In genomic region chr1:67459068-67459467, GRCh38 we compare ENCODE assay signal across 19 cellular contexts. TPM values are rescaled to one million over a fixed set of nuclear protein-coding genes. Genes with fewer than 3 reads are reported as not detected.
A peak's percentile ranks its signal among the peaks of the same experiment; 100 is the strongest.
DNase-seq lines count a peak whose midpoint lies in the region; ATAC-seq and TF ChIP-seq lines count a peak whose summit lies in the region.
"Had no signal": no experiment of that assay in that cellular context is flagged by ENCODE, and none has a peak within 500 bp of the region (broad histone marks: within the 10 kb centered on the region; RNA-seq: fewer than 3 reads in every experiment).

No MANE protein-coding gene starts in this region.

- peak overlapping the region; percentile 35 to 94 (median 54); a peak in 6 of 7 replicates for H3K27ac Mint-ChIP-seq in H9
- H3K27ac Mint-ChIP-seq: activated naive CD4-positive, alpha-beta T cell treated with anti-CD3 and anti-CD28 coated beads, Interleukin-2, amount 10 ng/mL, durations not matched to agents 7 days and 5 days had no signal

- H3K23ac ChIP-seq in H9 (ENCODE audit: insufficient read length, low read depth, low read length), result no peak overlapping the region

- no peaks in the 10 kb centered on the region for H3K9me2 ChIP-seq in PC-9 (ENCODE audit: insufficient read depth)

- no peaks in the 10 kb centered on the region for H3K23me2 ChIP-seq in H9 (ENCODE audit: insufficient read length, low read depth, low read length, poor library complexity, severe bottlenecking)

- H3K4me3 ChIP-seq in PC-9 (no peak overlapping the region), coronary artery (no peak overlapping the region)
- H3K4me3 ChIP-seq: pancreas, testis had no signal

- no peak overlapping the region for H4K5ac ChIP-seq in H9 (ENCODE audit: insufficient read length, low read depth, low read length)

- ATAC-seq in HG03354 (IDR thresholded peaks at IDR 0.05; ENCODE audit: poor library complexity, severe bottlenecking, unreplicated experiment), result no peak
- ATAC-seq in HG03342 (IDR thresholded peaks at IDR 0.05; ENCODE audit: unreplicated experiment), result no peak
- ATAC-seq: foreskin keratinocyte had no signal

- H3T11ph ChIP-seq in H9 (ENCODE audit: low read length), result no peak overlapping the region

- no peak overlapping the region for H3K18ac ChIP-seq in H9 (ENCODE audit: insufficient read length, low read depth, low read length)

- CTCF ChIA-PET in PC-9 (lab: Charles Lee), result no interaction called here

- no peaks in the 10 kb centered on the region for H3K36me3 ChIP-seq in PC-9 (ENCODE audit: low read depth)
- H3K36me3 ChIP-seq: pancreas had no signal

- H3K4me1 Mint-ChIP-seq in H9, result peaks cover 70% of the 10 kb centered on the region in 2 experiments
- H3K4me1 Mint-ChIP-seq: activated naive CD4-positive, alpha-beta T cell treated with anti-CD3 and anti-CD28 coated beads, Interleukin-2, amount 10 ng/mL, durations not matched to agents 7 days and 5 days had no signal

- no peak overlapping the region for H3K9ac ChIP-seq in H9 (ENCODE audit: extremely low read depth, insufficient read length, low read length)

- peak; percentile 25 for DNase-seq in DMS79 treated with DMSO at 0.1 percent for 48 hours (lab: John Stamatoyannopoulos, UW)
- DNase-seq in H9, result peak; percentile 69
- DNase-seq in PC-9, result peak; percentile 11 to 64
- peak; percentile 35 for DNase-seq in kidney tubule cell (ENCODE audit: low spot score)
- DNase-seq in coronary artery (ENCODE audit: low spot score), result no peak
- DNase-seq in GOT3 (lab: John Stamatoyannopoulos, UW), result no peak
- DNase-seq: activated CD4-positive, alpha-beta T cell treated with anti-CD3 and anti-CD28 coated beads, Interleukin-2, amount 50 U/mL, for 1 hour; activated naive CD4-positive, alpha-beta T cell treated with anti-CD3 and anti-CD28 coated beads, Interleukin-2, amount 10 ng/mL, durations not matched to agents 7 days and 5 days; activated T-cell treated with anti-CD3 and anti-CD28 coated beads, Interleukin-2, amount 50 U/mL, for 1 hour; foreskin keratinocyte; KG1; NCI-H1105 treated with DMSO at 0.1 percent for 48 hours; NCI-H510A; pancreas; stimulated activated CD4-positive, alpha-beta T cell treated with anti-CD3 and anti-CD28 coated beads, Interleukin-4, amount 100 ng/mL, for 24 hours; testis had no signal

- no peak for TF ChIP-seq CTCF in H9 (conservative IDR thresholded peaks at IDR 0.05)
- no peak for TF ChIP-seq CTCF in PC-9 (conservative IDR thresholded peaks at IDR 0.05)
- TF ChIP-seq CTCF in coronary artery (IDR thresholded peaks at IDR 0.05), result no peak

- H2BK20ac ChIP-seq in H9 (ENCODE audit: low read depth, low read length, poor library complexity, severe bottlenecking), result no peak overlapping the region

- H3K4me1 ChIP-seq in H9 (ENCODE audit: insufficient read depth, low read length) (peaks cover 18% of the 10 kb centered on the region), PC-9 (replicated peaks; ENCODE audit: insufficient read depth) (0 out of 2 replicates have a peak, but pooled peaks cover 5% of the 10 kb centered on the region)
- H3K4me1 ChIP-seq: pancreas, testis had no signal

- no peak overlapping the region for H3K4ac ChIP-seq in H9 (ENCODE audit: low read depth, low read length)

- H3K27me3 ChIP-seq in H9 (ENCODE audit: insufficient read depth, low read length) (no peaks in the 10 kb centered on the region), PC-9 (ENCODE audit: insufficient read depth, low read depth) (no peaks in the 10 kb centered on the region)
- H3K27me3 ChIP-seq: foreskin keratinocyte, pancreas, testis had no signal

- H2BK5ac ChIP-seq in H9 (ENCODE audit: insufficient read length, low read length), result no peak overlapping the region

- peaks cover 11% of the 10 kb centered on the region for H3K27me3 Mint-ChIP-seq in H9 (ENCODE audit: low read depth)
- H3K27me3 Mint-ChIP-seq: activated naive CD4-positive, alpha-beta T cell treated with anti-CD3 and anti-CD28 coated beads, Interleukin-2, amount 10 ng/mL, durations not matched to agents 7 days and 5 days had no signal

- no peaks in the 10 kb centered on the region for H3K9me3 Mint-ChIP-seq in H9
- H3K9me3 Mint-ChIP-seq: activated naive CD4-positive, alpha-beta T cell treated with anti-CD3 and anti-CD28 coated beads, Interleukin-2, amount 10 ng/mL, durations not matched to agents 7 days and 5 days had no signal

- no peaks in the 10 kb centered on the region for H3K79me1 ChIP-seq in H9 (ENCODE audit: insufficient read depth, low read depth, low read length, poor library complexity, severe bottlenecking)

- H3K4me2 ChIP-seq in H9 (ENCODE audit: insufficient read depth, insufficient read length, low read length) (peak overlapping the region; percentile 36), PC-9 (no peak overlapping the region)

- no peaks in the 10 kb centered on the region for H3F3A ChIP-seq in PC-9 (ENCODE audit: insufficient read depth, low read depth)

- H3K9me3 ChIP-seq in H9 (ENCODE audit: control insufficient read depth, low read depth, low read length) (no peaks in the 10 kb centered on the region), PC-9 (ENCODE audit: insufficient read depth, low read depth) (no peaks in the 10 kb centered on the region)
- H3K9me3 ChIP-seq: pancreas, testis had no signal

- no peak overlapping the region for H3K14ac ChIP-seq in H9 (ENCODE audit: insufficient read depth, low read length)

- BruUV-seq in PC-9 (replicated peaks; lab: Mats Ljungman, UMichigan), result no TSS peak

- no peak overlapping the region for H2AFZ ChIP-seq in H9 (ENCODE audit: low read length)
- H2AFZ ChIP-seq in PC-9, result no peak overlapping the region

- no peak overlapping the region for H2AK5ac ChIP-seq in H9 (ENCODE audit: insufficient read length, low read length)

- no CpG with 5 or more reads among the region's 3 CpGs for WGBS in H9 (ENCODE audit: extremely low coverage, insufficient read length, low lambda C conversion rate)

- H2BK12ac ChIP-seq in H9 (ENCODE audit: insufficient read length, low read depth, low read length), result no peak overlapping the region

- no peak overlapping the region for H2BK120ac ChIP-seq in H9 (ENCODE audit: low read depth, low read length, poor library complexity, severe bottlenecking)

- H3K36me3 Mint-ChIP-seq in H9 (ENCODE audit: insufficient read depth in 1 of 3, low read depth in 3 of 3), result no peaks in the 10 kb centered on the region
- H3K36me3 Mint-ChIP-seq: activated naive CD4-positive, alpha-beta T cell treated with anti-CD3 and anti-CD28 coated beads, Interleukin-2, amount 10 ng/mL, durations not matched to agents 7 days and 5 days had no signal

- intact Hi-C loops in PC-9 (cut with micrococcal nuclease; ENCODE audit: unreplicated experiment), result no loop called here

- H4K8ac ChIP-seq in H9 (replicated peaks; ENCODE audit: insufficient read length, low read depth, low read length), result no peak overlapping the region

- H3K79me2 ChIP-seq in H9 (ENCODE audit: insufficient read depth, low read length), result no peaks in the 10 kb centered on the region
- H3K79me2 ChIP-seq in PC-9 (ENCODE audit: low read depth), result no peaks in the 10 kb centered on the region

- no peak overlapping the region for H2BK15ac ChIP-seq in H9 (ENCODE audit: low read depth, low read length)

- H4K20me1 ChIP-seq in H9 (ENCODE audit: control insufficient read depth, insufficient read depth, insufficient read length) (no peaks in the 10 kb centered on the region), PC-9 (ENCODE audit: insufficient read depth) (no peaks in the 10 kb centered on the region)

- no peak overlapping the region for H4K91ac ChIP-seq in H9 (ENCODE audit: insufficient read length, low read depth, low read length)

- H3K4me3 Mint-ChIP-seq in H9, result peak overlapping the region; percentile 37 to 41
- H3K4me3 Mint-ChIP-seq: activated naive CD4-positive, alpha-beta T cell treated with anti-CD3 and anti-CD28 coated beads, Interleukin-2, amount 10 ng/mL, durations not matched to agents 7 days and 5 days had no signal

- no peak overlapping the region for H3K56ac ChIP-seq in H9 (ENCODE audit: insufficient read length, low read depth, low read length)

- POLR2A ChIA-PET in PC-9 (lab: Charles Lee; ENCODE audit: unreplicated experiment), result no interaction called here

- no peak overlapping the region for H3K27ac ChIP-seq in H9 (ENCODE audit: insufficient read length, low read depth, low read length)
- no peak overlapping the region for H3K27ac ChIP-seq in PC-9
- H3K27ac ChIP-seq in coronary artery, result no peak overlapping the region
- H3K27ac ChIP-seq: foreskin keratinocyte, HL-60, pancreas, testis had no signal

RNA-seq across cellular contexts. Expression of gene SERBP1, which starts 28.9 kb away (rescaled TPM):
- total RNA-seq in H9 (2021) (495 and 500 TPM in 2 replicates), PC-9 (2021) (312 and 339 TPM in 2 replicates)

Comparison
In these comparisons a context has a peak if more than half of its experiments do, and no peak if none do; other contexts are left out.
1. DNase-seq: peak in DMS79 treated with DMSO at 0.1 percent for 48 hours (single experiment), H9 (single experiment), PC-9 (2 of 2) and kidney tubule cell (single experiment); none in coronary artery (single experiment) and GOT3 (single experiment).